Comparison of ENCODE assay signal across 8 cellular contexts in the genomic region with DNA sequence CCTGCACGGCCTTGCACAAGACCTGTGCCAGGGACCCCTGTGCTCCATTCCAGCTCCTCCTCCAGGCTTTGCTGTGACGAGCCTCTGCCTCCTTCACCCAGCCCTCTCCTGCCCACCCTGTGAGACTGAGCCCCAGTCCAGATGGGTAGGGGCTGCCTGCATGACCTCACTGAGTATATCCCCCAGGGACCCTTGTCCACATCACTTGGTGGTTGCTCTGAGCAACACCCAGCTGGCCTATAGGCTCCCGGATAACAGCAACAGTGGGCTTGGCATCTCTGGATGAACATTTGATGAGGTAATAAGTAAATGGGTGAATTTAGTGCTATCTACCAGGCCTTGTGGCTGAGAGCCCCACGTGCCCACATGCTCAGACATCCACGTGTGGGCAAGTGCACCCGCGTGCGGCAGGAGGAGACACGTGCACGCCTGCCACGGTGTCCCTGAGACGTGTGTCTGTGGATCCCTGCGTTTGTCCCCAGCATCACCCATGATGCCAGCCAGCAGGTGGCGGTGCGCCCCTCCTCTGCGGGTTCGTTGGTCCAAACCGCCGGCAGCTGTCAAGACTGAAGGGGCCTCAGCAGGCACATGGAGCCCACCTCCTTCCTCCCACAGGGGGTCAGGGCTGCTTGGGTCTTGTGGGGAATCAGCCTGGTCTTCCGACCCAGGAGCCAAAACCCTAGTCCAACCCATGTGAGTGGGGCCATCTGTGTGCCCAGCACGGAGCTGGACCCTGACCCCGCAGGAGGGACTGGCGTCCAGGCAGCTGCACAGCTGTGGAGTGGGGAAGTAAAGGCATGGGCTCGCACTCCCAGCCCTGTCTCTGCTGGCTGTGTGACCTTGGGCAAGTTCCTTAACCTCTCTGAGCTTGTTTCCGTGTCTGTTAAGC. TPM values are rescaled to one million over a fixed set of nuclear protein-coding genes. Genes with fewer than 3 reads are reported as not detected.
DNase-seq lines count a peak whose midpoint lies in the region; ATAC-seq, FAIRE-seq and TF ChIP-seq lines count a peak whose summit lies in the region.

No MANE protein-coding gene starts in this region.

- H3K9me3 ChIP-seq in DOHH2 (ENCODE audit: control insufficient read depth, insufficient read depth, low read length), result no peaks in the 10 kb centered on the region
- H3K9me3 ChIP-seq in HUES64 (ENCODE audit: insufficient read depth, low read depth, low read length), result no peaks in the 10 kb centered on the region
- no peaks in the 10 kb centered on the region for H3K9me3 ChIP-seq in NT2/D1 (ENCODE audit: insufficient read depth, low read length)
- no peaks in the 10 kb centered on the region for H3K9me3 ChIP-seq in H1 (ENCODE audit: insufficient read depth in 2 of 2, low read depth in 1 of 2, low read length in 1 of 2)

- H2BK5ac ChIP-seq in H1 (ENCODE audit: low read depth, low read length), result peak overlapping the region; percentile 3; the same call in 1 of the 2 replicates

- no peaks in the 10 kb centered on the region for H3K36me3 ChIP-seq in DOHH2 (ENCODE audit: control insufficient read depth, low read length)
- H3K36me3 ChIP-seq in HUES64 (ENCODE audit: insufficient read depth, low read length), result no peaks in the 10 kb centered on the region
- H3K36me3 ChIP-seq in NT2/D1 (ENCODE audit: insufficient read depth, insufficient read length, low read length), result no peaks in the 10 kb centered on the region
- no peaks in the 10 kb centered on the region for H3K36me3 ChIP-seq in H1 (ENCODE audit: control insufficient read depth in 2 of 4, insufficient read depth in 4 of 4, low read length in 3 of 4)

- H3K27me3 ChIP-seq in DOHH2 (ENCODE audit: control insufficient read depth, low read length) (no peaks in the 10 kb centered on the region), HUES64 (ENCODE audit: insufficient read depth, low read length) (no peaks in the 10 kb centered on the region), NT2/D1 (ENCODE audit: insufficient read depth, insufficient read length) (no peaks in the 10 kb centered on the region), H1 (replicated peaks in 1 of 4; ENCODE audit: control insufficient read depth in 3 of 4, extremely low read depth in 1 of 4, insufficient read depth in 3 of 4, low read length in 3 of 4) (no peaks in the 10 kb centered on the region)

- WGBS in HUES64, result 25% methylated on average over 25 of the region's 25 CpGs
- WGBS in H1 (ENCODE audit: extremely low coverage in 1 of 2, insufficient coverage in 1 of 2, insufficient read length in 1 of 2, insufficient replicate concordance in 2 of 2, low coverage in 1 of 2, low lambda C conversion rate in 2 of 2, missing lambda C conversion rate in 1 of 2), 2 experiments, result 35% methylated on average over 25 of the region's 25 CpGs; no CpG with 5 or more reads in 1 of the 2 experiments

- H2BK120ac ChIP-seq in H1 (replicated peaks; ENCODE audit: low read depth, low read length), result peak overlapping the region; percentile 30

- no peak overlapping the region for H3K23ac ChIP-seq in H1 (ENCODE audit: insufficient read length)

- peak overlapping the region; percentile 85; the same call in 1 of the 2 replicates for H2BK15ac ChIP-seq in H1 (ENCODE audit: low read length)

- H3K79me2 ChIP-seq in DOHH2 (ENCODE audit: control insufficient read depth, low read length) (no peaks in the 10 kb centered on the region), H1 (ENCODE audit: control insufficient read depth in 1 of 2, insufficient read depth in 2 of 2, low read length in 2 of 2) (no peaks in the 10 kb centered on the region)

- H3K4me3 ChIP-seq in DOHH2 (ENCODE audit: low read length) (peak overlapping the region; percentile 46), HUES64 (ENCODE audit: low read length) (no peak overlapping the region), NT2/D1 (ENCODE audit: insufficient read length, low read depth) (no peak overlapping the region), H1 (ENCODE audit: extremely low read depth in 1 of 4, insufficient read depth in 2 of 4, low read depth in 3 of 4, low read length in 4 of 4) (no peak overlapping the region)

- no peak for TF ChIP-seq POLR2A in H1 (IDR thresholded peaks at IDR 0.05; ENCODE audit: control extremely low read depth in 1 of 2, low read depth in 2 of 2, low read length in 2 of 2)

- H4K5ac ChIP-seq in H1 (ENCODE audit: insufficient read length, low read depth, low read length), result no peak overlapping the region

- H3K9me2 ChIP-seq in DOHH2 (replicated peaks; ENCODE audit: control insufficient read depth, low read length), result no peaks in the 10 kb centered on the region

- no peak overlapping the region for H3K14ac ChIP-seq in H1 (ENCODE audit: insufficient read length)

- H4K20me1 ChIP-seq in DOHH2 (ENCODE audit: control insufficient read depth, insufficient read depth, low read depth, low read length) (no peaks in the 10 kb centered on the region), H1 (replicated peaks in 1 of 2; ENCODE audit: control insufficient read depth in 1 of 2, insufficient read depth in 2 of 2, low read length in 2 of 2) (no peaks in the 10 kb centered on the region)

- no peak overlapping the region for H3K4ac ChIP-seq in H1 (replicated peaks; ENCODE audit: insufficient read length, low read depth, low read length)

- H2AFZ ChIP-seq in H1 (ENCODE audit: low read length), result no peak overlapping the region

- no peak for FAIRE-seq in H1 (lab: Jason Lieb, UNC)

- TF ChIP-seq EP300 in H1 (IDR thresholded peaks at IDR 0.05; ENCODE audit: borderline replicate concordance in 1 of 2, low read depth in 2 of 2, low read length in 2 of 2), result 0 out of 3 replicates have a peak, but pooled peaks of 1 of the 2 experiments have one; percentile 24

- no peaks in the 10 kb centered on the region for H3K27me3 Mint-ChIP-seq in activated CD8-positive, alpha-beta memory T cell treated with anti-CD3 and anti-CD28 coated beads, Interleukin-2, amount 10 ng/mL, durations not matched to agents 7 days and 5 days

- H3K23me2 ChIP-seq in H1 (ENCODE audit: low read depth, low read length), result no peaks in the 10 kb centered on the region

- peak overlapping the region; percentile 25; the same call in 1 of the 2 replicates for H3K18ac ChIP-seq in H1 (ENCODE audit: extremely low read depth, low read length)

- H3K27ac ChIP-seq in DOHH2 (ENCODE audit: low read depth, low read length) (no peak overlapping the region), HUES64 (ENCODE audit: low read depth, low read length) (peak overlapping the region; percentile 34; the same call in 1 of the 2 replicates), H1 (ENCODE audit: low read depth, low read length) (no peak overlapping the region)

- H2BK20ac ChIP-seq in H1 (ENCODE audit: low read length), result peak overlapping the region; percentile 23; the same call in 1 of the 2 replicates

- H3K56ac ChIP-seq in H1 (replicated peaks; ENCODE audit: insufficient read length, low read depth, low read length), result no peak overlapping the region

- CTCF ChIA-PET in activated CD8-positive, alpha-beta memory T cell treated with anti-CD3 and anti-CD28 coated beads, Interleukin-2, amount 10 ng/mL, durations not matched to agents 7 days and 5 days (lab: Charles Lee), result interaction anchor here (0.6 to 32.5 kb wide), 39 partner anchors 9 to 286 kb away, joined by 3 to 610 read pairs (median 5); a partner anchor contains a TSS
- CTCF ChIA-PET in H1 (lab: Charles Lee; ENCODE audit: partially characterized antibody), result interaction anchor here (0.5 to 29.2 kb wide), 43 partner anchors 8 to 285 kb away, joined by 3 to 635 read pairs (median 6); a partner anchor contains a TSS

- H3K9me3 Mint-ChIP-seq in activated CD8-positive, alpha-beta memory T cell treated with anti-CD3 and anti-CD28 coated beads, Interleukin-2, amount 10 ng/mL, durations not matched to agents 7 days and 5 days (ENCODE audit: low read depth), result no peaks in the 10 kb centered on the region

- TF ChIP-seq RAD21 in H1 (IDR thresholded peaks at IDR 0.05 in 1 of 2, conservative IDR thresholded peaks at IDR 0.05 in 1 of 2; ENCODE audit: low read depth in 2 of 2, low read length in 2 of 2), result peak; percentile 97 to 98

- 0 out of 2 replicates have a peak overlapping the region, but pooled peaks have one; percentile 4 for H4K8ac ChIP-seq in H1 (ENCODE audit: extremely low read depth, insufficient read depth, low read length)

- peak; percentile 95 for TF ChIP-seq CTCF in DOHH2 (IDR thresholded peaks at IDR 0.05; ENCODE audit: low read depth, low read length, poor library complexity, severe bottlenecking)
- peak in 2 of 3 experiments; percentile 97; a peak in 3 of 4 replicates for TF ChIP-seq CTCF in H1 (IDR thresholded peaks at IDR 0.05; ENCODE audit: control extremely low read depth in 1 of 3, insufficient read depth in 1 of 3, low read depth in 1 of 3, low read length in 3 of 3)

- H3K4me3 Mint-ChIP-seq in activated CD8-positive, alpha-beta memory T cell treated with anti-CD3 and anti-CD28 coated beads, Interleukin-2, amount 10 ng/mL, durations not matched to agents 7 days and 5 days, result peak overlapping the region; percentile 83

- H3K36me3 Mint-ChIP-seq in activated CD8-positive, alpha-beta memory T cell treated with anti-CD3 and anti-CD28 coated beads, Interleukin-2, amount 10 ng/mL, durations not matched to agents 7 days and 5 days, result peaks cover 9% of the 10 kb centered on the region

- no peak overlapping the region for H3K9ac ChIP-seq in HUES64 (ENCODE audit: low read depth, low read length)
- H3K9ac ChIP-seq in NT2/D1 (ENCODE audit: insufficient read length, low read depth), result no peak overlapping the region
- no peak overlapping the region for H3K9ac ChIP-seq in H1 (replicated peaks in 1 of 4; ENCODE audit: extremely low read depth in 1 of 4, low read depth in 3 of 4, low read length in 3 of 4)

- H2AK5ac ChIP-seq in H1 (ENCODE audit: low read depth, low read length), result no peak overlapping the region

- H3F3A ChIP-seq in DOHH2 (ENCODE audit: control insufficient read depth, insufficient read depth), result peaks cover 6% of the 10 kb centered on the region; the same call in 1 of the 2 replicates

- peak; percentile 44 for DNase-seq in NT2/D1 (ENCODE audit: low read depth, low spot score)
- peak; percentile 96 for DNase-seq in activated CD8-positive, alpha-beta memory T cell treated with anti-CD3 and anti-CD28 coated beads, Interleukin-2, amount 10 ng/mL, durations not matched to agents 7 days and 5 days
- DNase-seq in H1 (ENCODE audit: low read depth in 1 of 2, low spot score in 2 of 2), result peak; percentile 47 to 98
- DNase-seq in middle frontal gyrus (ENCODE audit: extremely low spot score, low spot score), result peak; percentile 81
- peak; percentile 84 to 91 for DNase-seq in stimulated activated CD8-positive, alpha-beta memory T cell treated with anti-CD3 and anti-CD28 coated beads, Interleukin-2, amount 100 ng/mL, for 48 hours (ENCODE audit: low read depth in 2 of 2)

- H3K4me2 ChIP-seq in DOHH2 (ENCODE audit: low read length) (peak overlapping the region; percentile 54), H1 (ENCODE audit: insufficient read depth in 1 of 2, low read depth in 2 of 2, low read length in 2 of 2) (peak overlapping the region in 1 of 2 experiments; percentile 15; a peak in 1 of 4 replicates)

- peak overlapping the region; percentile 86; the same call in 1 of the 2 replicates for H2BK12ac ChIP-seq in H1 (ENCODE audit: low read depth, low read length)

- POLR2A ChIA-PET in H1 (lab: Charles Lee; ENCODE audit: partially characterized antibody), result interaction anchor here (0.7 to 11.1 kb wide), 19 partner anchors 9 to 171 kb away, joined by 3 to 80 read pairs (median 6); no protein-coding TSS in a partner anchor

- H3K4me1 Mint-ChIP-seq in activated CD8-positive, alpha-beta memory T cell treated with anti-CD3 and anti-CD28 coated beads, Interleukin-2, amount 10 ng/mL, durations not matched to agents 7 days and 5 days, result peaks cover 74% of the 10 kb centered on the region

- peak overlapping the region; percentile 90 for H4K91ac ChIP-seq in H1 (replicated peaks; ENCODE audit: insufficient read length, low read length)

- ATAC-seq in activated CD8-positive, alpha-beta memory T cell treated with anti-CD3 and anti-CD28 coated beads, Interleukin-2, amount 10 ng/mL, durations not matched to agents 7 days and 5 days, result peak; percentile 61
- no peak for ATAC-seq in HG03439 (IDR thresholded peaks at IDR 0.05; ENCODE audit: unreplicated experiment)

- peaks cover 55% of the 10 kb centered on the region for H3K4me1 ChIP-seq in DOHH2 (ENCODE audit: control insufficient read depth, low read length)
- peaks cover 14% of the 10 kb centered on the region; the same call in 1 of the 2 replicates for H3K4me1 ChIP-seq in HUES64 (ENCODE audit: insufficient read depth, low read length)
- peaks cover 14% of the 10 kb centered on the region for H3K4me1 ChIP-seq in NT2/D1 (ENCODE audit: insufficient read depth, insufficient read length)
- H3K4me1 ChIP-seq in H1 (replicated peaks in 1 of 4; ENCODE audit: control insufficient read depth in 3 of 4, insufficient read depth in 4 of 4, low read length in 3 of 4), result peaks cover 0 to 22% (median 17%) of the 10 kb centered on the region in 4 experiments; a peak in 6 of 7 replicates

- H3K79me1 ChIP-seq in H1 (ENCODE audit: low read depth, low read length), result no peaks in the 10 kb centered on the region

- H3K27ac Mint-ChIP-seq in activated CD8-positive, alpha-beta memory T cell treated with anti-CD3 and anti-CD28 coated beads, Interleukin-2, amount 10 ng/mL, durations not matched to agents 7 days and 5 days, result peak overlapping the region; percentile 96

RNA-seq across cellular contexts. Expression of a gene that starts 45.9 kb away (rescaled TPM):
- not detected for polyA plus RNA-seq in HUES64 (2013, experiment 1 of 2)
- not detected for polyA plus RNA-seq in HUES64 (2013, experiment 2 of 2)
- total RNA-seq in activated CD8-positive, alpha-beta memory T cell treated with anti-CD3 and anti-CD28 coated beads, Interleukin-2, amount 10 ng/mL, durations not matched to agents 7 days and 5 days, result 10 to 100 TPM; 15.6 to 26.3 TPM
- total RNA-seq in H1 (2021; fragmentation: NEBNext Ultra II Directional; extraction: Animal tissue kit (Norgen Biotek cat#: 25700)), result 0.19 and 0.32 TPM in 2 replicates
- 0.12 and 0.24 TPM in 2 replicates for polyA plus RNA-seq in H1 (2011; rRNA removed)
- polyA plus RNA-seq in H1 (2011; cell fraction: cytosol; rRNA removed), result 0.18 TPM
- 0.76 TPM for polyA plus RNA-seq in H1 (2011; cell fraction: nucleus; rRNA removed)
- polyA plus RNA-seq in H1 (2012, experiment 1 of 2), result 0.10 to 0.13 TPM in 2 of 4 replicates, not detected in the others
- polyA plus RNA-seq in H1 (2012, experiment 2 of 2), result 0.09 TPM
- 0.24 TPM for polyA plus RNA-seq in H1 (2013, experiment 1 of 2)
- 0.22 TPM for polyA plus RNA-seq in H1 (2013, experiment 2 of 2)
- polyA minus RNA-seq in H1 (2011; rRNA and poly(A)+ RNA removed), result 0.06 and 0.56 TPM in 2 replicates
- not detected for polyA minus RNA-seq in H1 (2011; cell fraction: cytosol; rRNA and poly(A)+ RNA removed)
- 0.70 TPM for polyA minus RNA-seq in H1 (2011; cell fraction: nucleus; rRNA and poly(A)+ RNA removed)

Comparison
In these comparisons a context has a peak if more than half of its experiments do, and no peak if none do; other contexts are left out.
1. DNase-seq: peak in every context shown above with its lines; median percentile 96 in activated CD8-positive, alpha-beta memory T cell treated with anti-CD3 and anti-CD28 coated beads, Interleukin-2, amount 10 ng/mL, durations not matched to agents 7 days and 5 days; 88 in stimulated activated CD8-positive, alpha-beta memory T cell treated with anti-CD3 and anti-CD28 coated beads, Interleukin-2, amount 100 ng/mL, for 48 hours; 81 in middle frontal gyrus; 72 in H1; 44 in NT2/D1.
2. RNA of a gene that starts 45.9 kb away (total RNA-seq): 15.6 to 26.3 TPM in activated CD8-positive, alpha-beta memory T cell treated with anti-CD3 and anti-CD28 coated beads, Interleukin-2, amount 10 ng/mL, durations not matched to agents 7 days and 5 days; 0.19 to 0.32 TPM in H1; every median in the first group is over 10 times any median in the second.